20 cellular contexts compared by ENCODE assay signal in the genomic region with DNA sequence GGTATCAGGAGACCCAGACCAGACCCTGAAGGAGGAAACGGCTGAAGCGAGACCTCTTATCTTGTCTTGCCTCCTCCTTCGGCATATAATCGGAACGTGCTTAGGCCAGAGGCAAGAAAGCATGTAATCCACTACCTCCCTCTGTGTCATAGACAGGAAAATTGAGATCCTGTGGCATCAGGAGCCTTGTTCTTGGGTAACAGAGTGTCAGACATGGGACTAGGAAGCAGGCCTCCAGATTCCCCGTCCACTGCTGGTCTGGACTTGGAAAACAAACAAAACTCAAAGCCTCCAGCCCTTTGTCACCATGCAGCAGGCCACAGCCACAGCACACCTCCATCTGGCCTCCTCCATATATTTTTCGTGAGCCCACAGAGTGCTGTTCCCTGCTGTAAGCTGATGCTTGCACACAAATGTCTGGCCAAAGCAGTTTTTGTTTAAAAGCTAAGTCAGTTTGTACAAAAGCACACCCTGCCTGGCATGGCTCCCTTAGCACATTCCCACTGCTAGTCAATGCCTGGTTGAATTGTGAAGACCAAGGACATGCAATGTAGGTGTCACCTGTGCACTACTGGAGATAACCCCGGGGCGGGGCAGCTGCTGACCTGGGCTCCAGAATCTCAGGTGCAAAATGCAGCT.
A peak's percentile ranks its signal among the peaks of the same experiment; 100 is the strongest.
DNase-seq lines count a peak whose midpoint lies in the region; TF ChIP-seq lines count a peak whose summit lies in the region.
"Had no signal": no experiment of that assay in that cellular context is flagged by ENCODE, and none has a peak within 500 bp of the region (broad histone marks: within the 10 kb centered on the region; RNA-seq: fewer than 3 reads in every experiment).

No MANE protein-coding gene starts in this region.

- CTCF ChIA-PET in AG04450 (lab: Charles Lee), result no interaction called here
- CTCF ChIA-PET in activated CD4-positive, alpha-beta memory T cell treated with anti-CD3 and anti-CD28 coated beads for 36 hours (lab: Charles Lee), result no interaction called here

- H3K9me3 Mint-ChIP-seq in activated CD4-positive, alpha-beta memory T cell treated with anti-CD3 and anti-CD28 coated beads for 36 hours, result peaks cover 9% of the 10 kb centered on the region
- H3K9me3 Mint-ChIP-seq: activated naive CD8-positive, alpha-beta T cell treated with anti-CD3 and anti-CD28 coated beads, Interleukin-2, amount 50 U/mL, for 24 hours; activated T-helper 1 cell treated with anti-CD3 and anti-CD28 coated beads, Interleukin-12 subunit alpha, Interleukin-12 subunit beta, Interleukin-2, Interleukin-4 antibody, amounts not matched to agents 30 ng/mL and 10 ng/mL and 1 ng/mL, durations not matched to agents 14 hours and 24 hours and 36 hours had no signal

- H3K9ac ChIP-seq in skeletal muscle tissue (ENCODE audit: low read depth in 1 of 3, low read length in 3 of 3), result peak overlapping the region in 2 of 3 donors; percentile 11 to 34
- H3K9ac ChIP-seq: BLaER1 treated with 17β-estradiol and CSF1 and Interleukin-3, amounts not matched to agents 10 nM and 100 nM had no signal

- H3K27ac Mint-ChIP-seq in activated CD4-positive, alpha-beta memory T cell treated with anti-CD3 and anti-CD28 coated beads for 36 hours, result no peak overlapping the region
- H3K27ac Mint-ChIP-seq: activated B cell treated with CpG ODN at 0.5 μM for 24 hours; activated naive CD8-positive, alpha-beta T cell treated with anti-CD3 and anti-CD28 coated beads, Interleukin-2, amount 50 U/mL, for 24 hours; activated T-helper 1 cell treated with anti-CD3 and anti-CD28 coated beads, Interleukin-12 subunit alpha, Interleukin-12 subunit beta, Interleukin-2, Interleukin-4 antibody, amounts not matched to agents 30 ng/mL and 10 ng/mL and 1 ng/mL, durations not matched to agents 14 hours and 24 hours and 36 hours; naive thymus-derived CD4-positive, alpha-beta T cell had no signal

- H3K9me3 ChIP-seq in AG04450 (ENCODE audit: control insufficient read depth, insufficient read depth, low read length) (no peaks in the 10 kb centered on the region), mesodermal cell (ENCODE audit: control insufficient read depth, low read length) (no peaks in the 10 kb centered on the region), skeletal muscle tissue (ENCODE audit: control insufficient read depth in 3 of 3, low read length in 3 of 3) (no peaks in the 10 kb centered on the region)
- H3K9me3 ChIP-seq: BLaER1 treated with 17β-estradiol and CSF1 and Interleukin-3, amounts not matched to agents 10 nM and 100 nM; testis had no signal

- no peak for TF ChIP-seq CTCF in AG04450 (IDR thresholded peaks at IDR 0.05; ENCODE audit: low read depth, low read length)

- no peaks in the 10 kb centered on the region for H3K36me3 Mint-ChIP-seq in activated CD4-positive, alpha-beta memory T cell treated with anti-CD3 and anti-CD28 coated beads for 36 hours

- H3K4me1 ChIP-seq in mesodermal cell (ENCODE audit: control insufficient read depth, insufficient read depth, low read length, poor library complexity, severe bottlenecking) (peaks cover 19% of the 10 kb centered on the region), skeletal muscle tissue (ENCODE audit: control insufficient read depth in 3 of 3, insufficient read depth in 3 of 3, low read length in 3 of 3) (peaks cover 31 to 39% (median 33%) of the 10 kb centered on the region in 3 donors)
- H3K4me1 ChIP-seq: testis had no signal

- H3K27ac ChIP-seq in AG04450 (ENCODE audit: low read depth, low read length), result peak overlapping the region; percentile 82
- H3K27ac ChIP-seq in mesodermal cell (ENCODE audit: low read depth, low read length, severe bottlenecking), result peak overlapping the region; percentile 62
- peak overlapping the region; percentile 38 for H3K27ac ChIP-seq in skeletal muscle tissue (ENCODE audit: low read depth, low read length)
- H3K27ac ChIP-seq: BLaER1 treated with 17β-estradiol and CSF1 and Interleukin-3, amounts not matched to agents 10 nM and 100 nM; testis had no signal

- H3K27me3 ChIP-seq in AG04450 (ENCODE audit: control insufficient read depth, insufficient read depth, low read length) (peaks cover 9% of the 10 kb centered on the region), skeletal muscle tissue (ENCODE audit: control insufficient read depth in 3 of 3, insufficient read depth in 3 of 3, low read length in 3 of 3) (no peaks in the 10 kb centered on the region)
- H3K27me3 ChIP-seq: BLaER1 treated with 17β-estradiol and CSF1 and Interleukin-3, amounts not matched to agents 10 nM and 100 nM; testis had no signal

- POLR2A ChIA-PET in AG04450 (lab: Yijun Ruan, JAX), result interaction anchor here (1.1 kb wide), 1 partner anchor 7 kb away, joined by 5 read pairs; no protein-coding TSS in a partner anchor
- POLR2A ChIA-PET in activated CD4-positive, alpha-beta memory T cell treated with anti-CD3 and anti-CD28 coated beads for 36 hours (lab: Charles Lee), result no interaction called here

- DNase-seq in AG04450 (ENCODE audit: low read depth, low spot score), result no peak
- peak; percentile 37 for DNase-seq in fibroblast of gingiva (ENCODE audit: low read depth)
- no peak for DNase-seq in stimulated activated CD4-positive, alpha-beta T cell treated with anti-CD3 and anti-CD28 coated beads, Interleukin-2, amount 100 ng/mL, for 48 hours
- no peak for DNase-seq in HuH-7.5 (ENCODE audit: low spot score)
- DNase-seq in Kasumi-1 (lab: John Stamatoyannopoulos, UW), result no peak
- DNase-seq in activated CD4-positive, alpha-beta memory T cell treated with anti-CD3 and anti-CD28 coated beads for 36 hours, result no peak
- DNase-seq: activated B cell treated with CpG ODN at 0.5 μM for 24 hours; activated naive CD8-positive, alpha-beta T cell treated with anti-CD3 and anti-CD28 coated beads, Interleukin-2, amount 50 U/mL, for 24 hours; central memory CD4-positive, alpha-beta T cell; DMS 273 treated with DMSO at 0.1 percent for 48 hours; naive thymus-derived CD4-positive, alpha-beta T cell; NCI-H1105; NCI-H2107; NCI-H526; T-helper 2 cell had no signal

- H3K36me3 ChIP-seq in mesodermal cell (ENCODE audit: control insufficient read depth, insufficient read depth, low read length), result no peaks in the 10 kb centered on the region
- H3K36me3 ChIP-seq in skeletal muscle tissue (ENCODE audit: control insufficient read depth in 3 of 3, insufficient read depth in 3 of 3, low read length in 3 of 3), result no peaks in the 10 kb centered on the region
- H3K36me3 ChIP-seq: BLaER1 treated with 17β-estradiol and CSF1 and Interleukin-3, amounts not matched to agents 10 nM and 100 nM had no signal

- 74 to 80% methylated on average over 4 to 8 of the region's 9 CpGs for WGBS in mesodermal cell (ENCODE audit: insufficient coverage in 2 of 2), 2 experiments

- peaks cover 15% of the 10 kb centered on the region for H3K4me1 Mint-ChIP-seq in activated CD4-positive, alpha-beta memory T cell treated with anti-CD3 and anti-CD28 coated beads for 36 hours (ENCODE audit: low read depth)
- H3K4me1 Mint-ChIP-seq: activated B cell treated with CpG ODN at 0.5 μM for 24 hours had no signal

- H3K27me3 Mint-ChIP-seq in activated CD4-positive, alpha-beta memory T cell treated with anti-CD3 and anti-CD28 coated beads for 36 hours, result peaks cover 8% of the 10 kb centered on the region

- H3K4me3 ChIP-seq in AG04450 (ENCODE audit: low read depth, low read length), result no peak overlapping the region
- H3K4me3 ChIP-seq in mesodermal cell (ENCODE audit: extremely low read depth, insufficient read depth, low read length, poor library complexity, severe bottlenecking), result no peak overlapping the region
- H3K4me3 ChIP-seq in skeletal muscle tissue (ENCODE audit: low read length in 3 of 3), result no peak overlapping the region
- H3K4me3 ChIP-seq: BLaER1 treated with 17β-estradiol and CSF1 and Interleukin-3, amounts not matched to agents 10 nM and 100 nM; testis had no signal

- intact Hi-C loops in activated CD4-positive, alpha-beta memory T cell treated with anti-CD3 and anti-CD28 coated beads for 36 hours (cut with micrococcal nuclease), result no loop called here

- H3K4me3 Mint-ChIP-seq in activated CD4-positive, alpha-beta memory T cell treated with anti-CD3 and anti-CD28 coated beads for 36 hours, result no peak overlapping the region
- H3K4me3 Mint-ChIP-seq: activated B cell treated with CpG ODN at 0.5 μM for 24 hours; activated naive CD8-positive, alpha-beta T cell treated with anti-CD3 and anti-CD28 coated beads, Interleukin-2, amount 50 U/mL, for 24 hours; activated T-helper 1 cell treated with anti-CD3 and anti-CD28 coated beads, Interleukin-12 subunit alpha, Interleukin-12 subunit beta, Interleukin-2, Interleukin-4 antibody, amounts not matched to agents 30 ng/mL and 10 ng/mL and 1 ng/mL, durations not matched to agents 14 hours and 24 hours and 36 hours; naive thymus-derived CD4-positive, alpha-beta T cell had no signal
